8 cellular contexts compared by ENCODE assay signal in the genomic region with DNA sequence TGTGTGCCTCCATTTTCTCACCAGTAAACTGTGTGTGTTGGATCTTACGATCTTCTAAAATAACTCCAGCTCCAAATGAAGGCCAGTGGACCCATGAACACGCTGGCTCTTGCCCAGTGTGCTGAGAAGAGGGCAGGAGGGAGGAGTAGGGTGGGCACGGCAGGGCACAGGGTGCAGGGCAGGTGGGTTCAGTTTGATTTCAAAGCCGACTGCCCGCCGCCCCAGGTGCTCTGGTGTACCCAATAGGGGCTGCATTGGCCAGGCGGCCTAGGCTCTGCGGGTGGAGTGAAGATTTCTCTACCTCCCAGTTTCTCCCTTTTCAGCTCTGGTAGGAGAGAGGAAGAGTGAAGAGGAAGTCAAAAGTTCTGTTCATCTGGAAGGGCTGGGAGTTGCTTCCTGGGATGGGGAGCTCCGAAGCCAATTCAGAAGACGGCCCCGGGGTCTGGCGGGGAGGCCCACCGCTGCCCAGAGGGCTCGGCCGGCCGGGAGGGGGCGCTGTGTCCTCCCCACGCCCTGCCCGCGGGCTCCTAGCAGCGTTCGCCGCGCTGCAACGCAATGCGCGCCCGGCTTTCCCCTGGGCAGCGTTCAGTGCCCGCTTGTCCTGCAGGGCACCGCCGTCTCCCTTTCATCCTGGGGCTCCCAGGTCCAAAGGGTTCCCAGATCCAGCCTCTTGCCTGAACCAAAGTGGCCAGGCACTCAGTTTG. TPM values are rescaled to one million over a fixed set of nuclear protein-coding genes. Genes with fewer than 3 reads are reported as not detected.
DNase-seq lines count a peak whose midpoint lies in the region; ATAC-seq and TF ChIP-seq lines count a peak whose summit lies in the region.

No MANE protein-coding gene starts in this region.

- no peaks in the 10 kb centered on the region for H3K36me3 Mint-ChIP-seq in CD4-positive, CD25-positive, alpha-beta regulatory T cell
- no peaks in the 10 kb centered on the region for H3K36me3 Mint-ChIP-seq in activated CD8-positive, alpha-beta memory T cell treated with anti-CD3 and anti-CD28 coated beads, Interleukin-2, amount 10 ng/mL, durations not matched to agents 7 days and 5 days

- peaks cover 21% of the 10 kb centered on the region for H3K27me3 ChIP-seq in CD4-positive, CD25-positive, alpha-beta regulatory T cell (ENCODE audit: control insufficient read depth, insufficient read depth, low read length)
- H3K27me3 ChIP-seq in rectal smooth muscle tissue (ENCODE audit: control insufficient read depth, insufficient read depth, low read length): peaks cover 10% of the 10 kb centered on the region

- H3K27me3 Mint-ChIP-seq in CD4-positive, CD25-positive, alpha-beta regulatory T cell: peaks cover 85% of the 10 kb centered on the region
- peaks cover 73% of the 10 kb centered on the region for H3K27me3 Mint-ChIP-seq in activated CD8-positive, alpha-beta memory T cell treated with anti-CD3 and anti-CD28 coated beads, Interleukin-2, amount 10 ng/mL, durations not matched to agents 7 days and 5 days

- H3K9ac ChIP-seq in rectal smooth muscle tissue (ENCODE audit: low read length): no peak overlapping the region

- H3K36me3 ChIP-seq in CD4-positive, CD25-positive, alpha-beta regulatory T cell (ENCODE audit: control insufficient read depth, insufficient read depth, low read length): no peaks in the 10 kb centered on the region
- no peaks in the 10 kb centered on the region for H3K36me3 ChIP-seq in rectal smooth muscle tissue (ENCODE audit: control insufficient read depth, insufficient read depth, low read length)

- H3K27ac Mint-ChIP-seq in CD4-positive, CD25-positive, alpha-beta regulatory T cell: peak overlapping the region in 1 of 3 donors; percentile 91
- H3K27ac Mint-ChIP-seq in activated CD8-positive, alpha-beta memory T cell treated with anti-CD3 and anti-CD28 coated beads, Interleukin-2, amount 10 ng/mL, durations not matched to agents 7 days and 5 days: no peak overlapping the region

- no peaks in the 10 kb centered on the region for H3K9me3 ChIP-seq in CD4-positive, CD25-positive, alpha-beta regulatory T cell (ENCODE audit: control insufficient read depth in 2 of 2, low read length in 2 of 2)

- no peak for ATAC-seq in CD4-positive, CD25-positive, alpha-beta regulatory T cell (ENCODE audit: low read depth in 2 of 2)
- ATAC-seq in activated CD8-positive, alpha-beta memory T cell treated with anti-CD3 and anti-CD28 coated beads, Interleukin-2, amount 10 ng/mL, durations not matched to agents 7 days and 5 days: no peak
- ATAC-seq in GM19023 (IDR thresholded peaks at IDR 0.05; ENCODE audit: unreplicated experiment): no peak

- CTCF ChIA-PET in activated CD8-positive, alpha-beta memory T cell treated with anti-CD3 and anti-CD28 coated beads, Interleukin-2, amount 10 ng/mL, durations not matched to agents 7 days and 5 days (lab: Charles Lee): interaction anchor here (0.8 to 2.3 kb wide), 3 partner anchors 10 to 143 kb away, joined by 3 to 13 read pairs (median 3); no protein-coding TSS in a partner anchor

- no peak overlapping the region for H3K27ac ChIP-seq in CD4-positive, CD25-positive, alpha-beta regulatory T cell (ENCODE audit: insufficient read depth, low read length, poor library complexity, severe bottlenecking)
- no peak overlapping the region for H3K27ac ChIP-seq in rectal smooth muscle tissue (ENCODE audit: low read depth, low read length)

- no peak for TF ChIP-seq EP300 in Ishikawa (IDR thresholded peaks at IDR 0.05; ENCODE audit: borderline replicate concordance)

- peak overlapping the region in 3 of 4 donors; percentile 38 to 78 (median 76) for H3K4me3 Mint-ChIP-seq in CD4-positive, CD25-positive, alpha-beta regulatory T cell
- peak overlapping the region; percentile 25 for H3K4me3 Mint-ChIP-seq in activated CD8-positive, alpha-beta memory T cell treated with anti-CD3 and anti-CD28 coated beads, Interleukin-2, amount 10 ng/mL, durations not matched to agents 7 days and 5 days

- H3K4me3 ChIP-seq in CD4-positive, CD25-positive, alpha-beta regulatory T cell (ENCODE audit: low read depth, low read length): no peak overlapping the region
- peak overlapping the region; percentile 47 for H3K4me3 ChIP-seq in rectal smooth muscle tissue (ENCODE audit: low read length)

- peak; percentile 39; the same call in 1 of the 2 replicates for TF ChIP-seq RAD21 in Ishikawa (IDR thresholded peaks at IDR 0.05; ENCODE audit: low read depth)

- peaks cover 0 to 18% (median under 1%) of the 10 kb centered on the region in 4 donors for H3K4me1 Mint-ChIP-seq in CD4-positive, CD25-positive, alpha-beta regulatory T cell
- H3K4me1 Mint-ChIP-seq in activated CD8-positive, alpha-beta memory T cell treated with anti-CD3 and anti-CD28 coated beads, Interleukin-2, amount 10 ng/mL, durations not matched to agents 7 days and 5 days: peaks cover 3% of the 10 kb centered on the region

- peaks cover 0 to 6% (median 0%) of the 10 kb centered on the region in 7 donors for H3K9me3 Mint-ChIP-seq in CD4-positive, CD25-positive, alpha-beta regulatory T cell
- no peaks in the 10 kb centered on the region for H3K9me3 Mint-ChIP-seq in activated CD8-positive, alpha-beta memory T cell treated with anti-CD3 and anti-CD28 coated beads, Interleukin-2, amount 10 ng/mL, durations not matched to agents 7 days and 5 days (ENCODE audit: low read depth)

- peaks cover 19% of the 10 kb centered on the region for H3K4me1 ChIP-seq in CD4-positive, CD25-positive, alpha-beta regulatory T cell (ENCODE audit: control insufficient read depth, insufficient read depth, low read length, poor library complexity, severe bottlenecking)
- peaks cover 2% of the 10 kb centered on the region for H3K4me1 ChIP-seq in rectal smooth muscle tissue (ENCODE audit: control insufficient read depth, insufficient read depth, low read length)

- DNase-seq in CD4-positive, CD25-positive, alpha-beta regulatory T cell: peak in 1 of 3 donors; percentile 13
- no peak for DNase-seq in activated CD8-positive, alpha-beta memory T cell treated with anti-CD3 and anti-CD28 coated beads, Interleukin-2, amount 10 ng/mL, durations not matched to agents 7 days and 5 days
- DNase-seq in globus pallidus (ENCODE audit: low spot score): peak; percentile 16
- no peak for DNase-seq in effector CD8-positive, alpha-beta T cell (lab: John Stamatoyannopoulos, UW)
- DNase-seq in H4 (ENCODE audit: low spot score): no peak

TF ChIP-seq in Ishikawa, 13 proteins besides CTCF, POLR2A, EP300 and RAD21:
- TF ChIP-seq ZBTB7A (IDR thresholded peaks at IDR 0.05; ENCODE audit: low read depth) (no peak), YY1 (IDR thresholded peaks at IDR 0.05; ENCODE audit: low read depth) (0 out of 2 replicates have a peak, but pooled peaks have one; percentile 10)

RNA-seq across cellular contexts. Expression of gene CRHR1, which starts 1.1 kb away (rescaled TPM):
- not detected for total RNA-seq in CD4-positive, CD25-positive, alpha-beta regulatory T cell
- polyA plus RNA-seq in CD4-positive, CD25-positive, alpha-beta regulatory T cell: not detected
- not detected for total RNA-seq in activated CD8-positive, alpha-beta memory T cell treated with anti-CD3 and anti-CD28 coated beads, Interleukin-2, amount 10 ng/mL, durations not matched to agents 7 days and 5 days
- total RNA-seq in H4 (2014; rRNA removed; shearing (Covaris generic)): 1.2 and 3.6 TPM in 2 replicates
